In genomic region chr12:76766161-76766560, GRCh38 we compare ENCODE assay signal across 13 cellular contexts. TPM values are rescaled to one million over a fixed set of nuclear protein-coding genes. Genes with fewer than 3 reads are reported as not detected.
DNase-seq lines count a peak whose midpoint lies in the region; ATAC-seq, FAIRE-seq and TF ChIP-seq lines count a peak whose summit lies in the region.
"Had no signal": no experiment of that assay in that cellular context is flagged by ENCODE, and none has a peak within 500 bp of the region (broad histone marks: within the 10 kb centered on the region; RNA-seq: fewer than 3 reads in every experiment).

No MANE protein-coding gene starts in this region.

- H3K36me3 Mint-ChIP-seq in stimulated activated naive CD8-positive, alpha-beta T cell treated with anti-CD3 and anti-CD28 coated beads, Interleukin-15, Interleukin-2, amounts not matched to agents 100 ng/mL and 50 ng/mL, for 24 hours (ENCODE audit: low read depth) = no peaks in the 10 kb centered on the region
- no peaks in the 10 kb centered on the region for H3K36me3 Mint-ChIP-seq in naive B cell

- TF ChIP-seq POLR2A in H54 (IDR thresholded peaks at IDR 0.05; ENCODE audit: low read depth, low read length) = no peak

- no peak for FAIRE-seq in H54 (lab: Jason Lieb, UNC)

- H3K27ac ChIP-seq in VCaP = peak overlapping the region; percentile 98

- H3K4me1 Mint-ChIP-seq in stimulated activated naive CD8-positive, alpha-beta T cell treated with anti-CD3 and anti-CD28 coated beads, Interleukin-15, Interleukin-2, amounts not matched to agents 100 ng/mL and 50 ng/mL, for 24 hours (ENCODE audit: low read depth) = peaks cover 48% of the 10 kb centered on the region
- peaks cover 30 to 57% (median 51%) of the 10 kb centered on the region in 3 donors for H3K4me1 Mint-ChIP-seq in naive B cell

- TF ChIP-seq CTCF in VCaP (conservative IDR thresholded peaks at IDR 0.05) = no peak

- H3K27me3 Mint-ChIP-seq in stimulated activated naive CD8-positive, alpha-beta T cell treated with anti-CD3 and anti-CD28 coated beads, Interleukin-15, Interleukin-2, amounts not matched to agents 100 ng/mL and 50 ng/mL, for 24 hours = no peaks in the 10 kb centered on the region
- H3K27me3 Mint-ChIP-seq in naive B cell = no peaks in the 10 kb centered on the region
- H3K27me3 Mint-ChIP-seq: memory B cell had no signal

- H3K9me3 Mint-ChIP-seq in stimulated activated naive CD8-positive, alpha-beta T cell treated with anti-CD3 and anti-CD28 coated beads, Interleukin-15, Interleukin-2, amounts not matched to agents 100 ng/mL and 50 ng/mL, for 24 hours = no peaks in the 10 kb centered on the region
- H3K9me3 Mint-ChIP-seq in naive B cell = no peaks in the 10 kb centered on the region
- H3K9me3 Mint-ChIP-seq: H9, memory B cell had no signal

- no peak overlapping the region for H3K27ac Mint-ChIP-seq in stimulated activated naive CD8-positive, alpha-beta T cell treated with anti-CD3 and anti-CD28 coated beads, Interleukin-15, Interleukin-2, amounts not matched to agents 100 ng/mL and 50 ng/mL, for 24 hours
- H3K27ac Mint-ChIP-seq in naive B cell = peak overlapping the region in 2 of 6 donors; percentile 18 to 98

- no peak for ATAC-seq in stimulated activated naive CD8-positive, alpha-beta T cell treated with anti-CD3 and anti-CD28 coated beads, Interleukin-15, Interleukin-2, amounts not matched to agents 100 U/mL and 50 U/mL, for 24 hours
- no peak for ATAC-seq in naive B cell (ENCODE audit: low read depth in 2 of 2)

- no peak for DNase-seq in stimulated activated naive CD8-positive, alpha-beta T cell treated with anti-CD3 and anti-CD28 coated beads, Interleukin-15, Interleukin-2, amounts not matched to agents 100 U/mL and 50 U/mL, for 24 hours
- no peak for DNase-seq in naive B cell
- DNase-seq in SKM-1 treated with dmso at 0.1 percent for 144 hours (lab: John Stamatoyannopoulos, UW; ENCODE audit: unreplicated experiment) = no peak
- no peak for DNase-seq in NCI-H1694 treated with DMSO at 0.1 percent for 48 hours (lab: John Stamatoyannopoulos, UW)
- DNase-seq in activated CD4-positive, CD25-positive, alpha-beta regulatory T cell treated with anti-CD3 and anti-CD28 coated beads, Interleukin-2, amount 50 U/mL, for 72 hours = no peak
- DNase-seq in H54 (ENCODE audit: insufficient read length, low spot score) = no peak
- DNase-seq: cortex of kidney, EL, H9, NCI-H345 had no signal

- peak overlapping the region; percentile 98 for H3K4me3 Mint-ChIP-seq in stimulated activated naive CD8-positive, alpha-beta T cell treated with anti-CD3 and anti-CD28 coated beads, Interleukin-15, Interleukin-2, amounts not matched to agents 100 ng/mL and 50 ng/mL, for 24 hours
- H3K4me3 Mint-ChIP-seq in naive B cell = peak overlapping the region in 5 of 8 donors; percentile 16 to 98 (median 96)

RNA-seq across cellular contexts. Expression of gene ZDHHC17, which starts 2.2 kb away (rescaled TPM):
- polyA plus RNA-seq in naive B cell (ENCODE audit: low read depth in 6 of 6) = 10 to 100 TPM; 12.2 to 25.8 (median 16.0) TPM
